Comparison of ENCODE assay signal across 22 cellular contexts in the genomic region with DNA sequence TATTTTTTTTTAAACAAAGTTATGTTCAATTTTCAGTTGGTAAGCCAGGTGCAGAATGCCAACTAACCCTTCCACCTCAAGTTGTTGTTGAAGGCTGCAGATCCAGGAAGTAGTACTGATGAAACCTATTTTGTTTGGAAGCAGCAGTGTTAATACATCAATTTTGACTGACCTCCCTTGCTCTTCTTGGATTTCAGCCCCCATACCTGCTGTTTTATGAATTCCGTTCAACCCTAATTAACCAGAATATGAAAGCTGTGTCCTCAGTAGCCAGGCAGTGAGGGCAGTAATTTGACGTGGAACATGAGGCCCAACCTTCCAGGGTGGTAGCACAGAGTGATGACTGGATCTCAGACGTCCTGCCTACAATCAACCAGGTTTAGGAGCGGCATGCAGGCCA.
DNase-seq lines count a peak whose midpoint lies in the region; FAIRE-seq and TF ChIP-seq lines count a peak whose summit lies in the region.
"Had no signal": no experiment of that assay in that cellular context is flagged by ENCODE, and none has a peak within 500 bp of the region (broad histone marks: within the 10 kb centered on the region; RNA-seq: fewer than 3 reads in every experiment).

No MANE protein-coding gene starts in this region.

- no peak overlapping the region for H3K18ac ChIP-seq in H1 (ENCODE audit: extremely low read depth, low read length)

- no peak overlapping the region for H3K23ac ChIP-seq in H1 (ENCODE audit: insufficient read length)

- no peak overlapping the region for H2AK5ac ChIP-seq in H1 (ENCODE audit: low read depth, low read length)

- FAIRE-seq in H1 (lab: Jason Lieb, UNC): no peak
- FAIRE-seq: GM12891 had no signal

- no peak overlapping the region for H2BK120ac ChIP-seq in H1 (replicated peaks; ENCODE audit: low read depth, low read length)

- no peak overlapping the region for H3K4me3 Mint-ChIP-seq in type B pancreatic cell
- H3K4me3 Mint-ChIP-seq in T-helper 2 cell treated with Interferon-gamma antibody and Interleukin-4, amounts not matched to agents 5 μg/mL and 100 μg/mL, for 36 hours: no peak overlapping the region
- H3K4me3 Mint-ChIP-seq: B cell; CD4-positive, alpha-beta T cell had no signal

- no peak overlapping the region for H2BK15ac ChIP-seq in H1 (ENCODE audit: low read length)

- no peaks in the 10 kb centered on the region for H3K27me3 Mint-ChIP-seq in type B pancreatic cell
- peaks cover 6% of the 10 kb centered on the region for H3K27me3 Mint-ChIP-seq in T-helper 2 cell treated with Interferon-gamma antibody and Interleukin-4, amounts not matched to agents 5 μg/mL and 100 μg/mL, for 36 hours (ENCODE audit: low read depth)
- H3K27me3 Mint-ChIP-seq: B cell; CD4-positive, alpha-beta T cell had no signal

- no peak overlapping the region; the same call in 1 of the 2 replicates for H2BK12ac ChIP-seq in H1 (ENCODE audit: low read depth, low read length)

- no peak overlapping the region for H3K4ac ChIP-seq in H1 (replicated peaks; ENCODE audit: insufficient read length, low read depth, low read length)

- CTCF ChIA-PET in H1 (lab: Charles Lee; ENCODE audit: partially characterized antibody): interaction anchor here (0.6 to 1.0 kb wide), 3 partner anchors 9 to 527 kb away, joined by 3 read pairs; no protein-coding TSS in a partner anchor

- H2AFZ ChIP-seq in H1 (ENCODE audit: low read length): 0 out of 2 replicates have a peak overlapping the region, but pooled peaks have one; percentile 44

- no peaks in the 10 kb centered on the region for H4K20me1 ChIP-seq in H1 (replicated peaks in 1 of 2; ENCODE audit: control insufficient read depth in 1 of 2, insufficient read depth in 2 of 2, low read length in 2 of 2)

- H3K4me3 ChIP-seq in H1 (ENCODE audit: extremely low read depth in 1 of 4, insufficient read depth in 2 of 4, low read depth in 3 of 4, low read length in 4 of 4): no peak overlapping the region
- H3K4me3 ChIP-seq: Peyer's patch, SJSA1 had no signal

- POLR2A ChIA-PET in H1 (lab: Charles Lee; ENCODE audit: partially characterized antibody): interaction anchor here (1.1 kb wide), 1 partner anchor 17 kb away, joined by 3 read pairs; no protein-coding TSS in a partner anchor

- no peak overlapping the region for H3K56ac ChIP-seq in H1 (replicated peaks; ENCODE audit: insufficient read length, low read depth, low read length)

- no peak overlapping the region for H3K4me2 ChIP-seq in H1 (ENCODE audit: insufficient read depth in 1 of 2, low read depth in 2 of 2, low read length in 2 of 2)

- H4K8ac ChIP-seq in H1 (ENCODE audit: extremely low read depth, insufficient read depth, low read length): no peak overlapping the region

- H3K4me1 ChIP-seq in H1 (replicated peaks in 1 of 4; ENCODE audit: control insufficient read depth in 3 of 4, insufficient read depth in 4 of 4, low read length in 3 of 4): no peaks in the 10 kb centered on the region
- H3K4me1 ChIP-seq: Caco-2, Peyer's patch had no signal

- TF ChIP-seq CTCF in H1 (IDR thresholded peaks at IDR 0.05; ENCODE audit: control extremely low read depth in 1 of 3, insufficient read depth in 1 of 3, low read depth in 1 of 3, low read length in 3 of 3) (no peak), type B pancreatic cell (conservative IDR thresholded peaks at IDR 0.05) (no peak)

- H3K9ac ChIP-seq in H1 (replicated peaks in 1 of 4; ENCODE audit: extremely low read depth in 1 of 4, low read depth in 3 of 4, low read length in 3 of 4): no peak overlapping the region

- no peak overlapping the region for H4K5ac ChIP-seq in H1 (ENCODE audit: insufficient read length, low read depth, low read length)

- no peaks in the 10 kb centered on the region for H3K9me3 ChIP-seq in H1 (ENCODE audit: insufficient read depth in 2 of 2, low read depth in 1 of 2, low read length in 1 of 2)
- H3K9me3 ChIP-seq: Caco-2, Peyer's patch, SJSA1 had no signal

- no peak overlapping the region for H3K27ac ChIP-seq in H1 (ENCODE audit: low read depth, low read length)
- H3K27ac ChIP-seq: 22Rv1, Peyer's patch, SJSA1 had no signal

- 89% methylated on average over 4 of the region's 4 CpGs; no CpG with 5 or more reads in 1 of the 2 experiments for WGBS in H1 (ENCODE audit: extremely low coverage in 1 of 2, insufficient coverage in 1 of 2, insufficient read length in 1 of 2, insufficient replicate concordance in 2 of 2, low coverage in 1 of 2, low lambda C conversion rate in 2 of 2, missing lambda C conversion rate in 1 of 2), 2 experiments

- H3K4me1 Mint-ChIP-seq in type B pancreatic cell (ENCODE audit: unreplicated experiment): peaks cover 13% of the 10 kb centered on the region
- no peaks in the 10 kb centered on the region for H3K4me1 Mint-ChIP-seq in T-helper 2 cell treated with Interferon-gamma antibody and Interleukin-4, amounts not matched to agents 5 μg/mL and 100 μg/mL, for 36 hours (ENCODE audit: low read depth)

- TF ChIP-seq EP300 in H1 (IDR thresholded peaks at IDR 0.05; ENCODE audit: borderline replicate concordance in 1 of 2, low read depth in 2 of 2, low read length in 2 of 2): no peak

- H3K14ac ChIP-seq in H1 (ENCODE audit: insufficient read length): no peak overlapping the region

- no peak for TF ChIP-seq RAD21 in H1 (IDR thresholded peaks at IDR 0.05 in 1 of 2, conservative IDR thresholded peaks at IDR 0.05 in 1 of 2; ENCODE audit: low read depth in 2 of 2, low read length in 2 of 2)

- H2BK5ac ChIP-seq in H1 (ENCODE audit: low read depth, low read length): no peak overlapping the region

- no peak for TF ChIP-seq POLR2A in H1 (IDR thresholded peaks at IDR 0.05; ENCODE audit: control extremely low read depth in 1 of 2, low read depth in 2 of 2, low read length in 2 of 2)

- H3K79me1 ChIP-seq in H1 (ENCODE audit: low read depth, low read length): no peaks in the 10 kb centered on the region

- no peaks in the 10 kb centered on the region for H3K36me3 Mint-ChIP-seq in type B pancreatic cell
- H3K36me3 Mint-ChIP-seq in T-helper 2 cell treated with Interferon-gamma antibody and Interleukin-4, amounts not matched to agents 5 μg/mL and 100 μg/mL, for 36 hours (ENCODE audit: low read depth): no peaks in the 10 kb centered on the region

- H3K9me3 Mint-ChIP-seq in type B pancreatic cell: peaks cover 7% of the 10 kb centered on the region
- no peaks in the 10 kb centered on the region for H3K9me3 Mint-ChIP-seq in T-helper 2 cell treated with Interferon-gamma antibody and Interleukin-4, amounts not matched to agents 5 μg/mL and 100 μg/mL, for 36 hours
- H3K9me3 Mint-ChIP-seq: CD4-positive, alpha-beta T cell had no signal

- DNase-seq in DMS79 treated with DMSO at 0.1 percent for 48 hours (lab: John Stamatoyannopoulos, UW) (peak; percentile 64), DMS79 (lab: John Stamatoyannopoulos, UW) (no peak), NCI-H2081 (lab: John Stamatoyannopoulos, UW) (peak; percentile 48 to 69), H1 (ENCODE audit: low read depth in 1 of 2, low spot score in 2 of 2) (no peak), type B pancreatic cell (ENCODE audit: extremely low spot score, unreplicated experiment) (no peak), OCI-M1 (lab: John Stamatoyannopoulos, UW) (no peak)
- DNase-seq in T-helper 2 cell treated with Interferon-gamma antibody and Interleukin-4, amounts not matched to agents 5 μg/mL and 100 μg/mL, for 36 hours (ENCODE audit: low spot score): no peak
- no peak for DNase-seq in stimulated activated CD4-positive, alpha-beta T cell treated with anti-CD3 and anti-CD28 coated beads, Interleukin-2, amount 100 ng/mL, for 48 hours
- DNase-seq: Caco-2; CD4-positive, alpha-beta T cell; EL; MM.1S; NCI-H1092 treated with DMSO at 0.1 percent for 48 hours; NCI-H1694 treated with DMSO at 0.1 percent for 48 hours; NCI-H2227 treated with DMSO at 0.1 percent for 48 hours; NCI-H510A treated with DMSO at 0.1 percent for 48 hours; Peyer's patch; T-helper 2 cell had no signal

- no peaks in the 10 kb centered on the region for H3K27me3 ChIP-seq in H1 (replicated peaks in 1 of 4; ENCODE audit: control insufficient read depth in 3 of 4, extremely low read depth in 1 of 4, insufficient read depth in 3 of 4, low read length in 3 of 4)
- H3K27me3 ChIP-seq: Peyer's patch, SJSA1 had no signal

- no peak overlapping the region for H4K91ac ChIP-seq in H1 (replicated peaks; ENCODE audit: insufficient read length, low read length)

- peak overlapping the region; percentile 18 for H3K27ac Mint-ChIP-seq in type B pancreatic cell
- H3K27ac Mint-ChIP-seq in T-helper 2 cell treated with Interferon-gamma antibody and Interleukin-4, amounts not matched to agents 5 μg/mL and 100 μg/mL, for 36 hours: no peak overlapping the region
- H3K27ac Mint-ChIP-seq: B cell; CD4-positive, alpha-beta T cell had no signal

- no peaks in the 10 kb centered on the region for H3K36me3 ChIP-seq in H1 (ENCODE audit: control insufficient read depth in 2 of 4, insufficient read depth in 4 of 4, low read length in 3 of 4)
- H3K36me3 ChIP-seq: Peyer's patch, SJSA1 had no signal

- H3K79me2 ChIP-seq in H1 (ENCODE audit: control insufficient read depth in 1 of 2, insufficient read depth in 2 of 2, low read length in 2 of 2): no peaks in the 10 kb centered on the region

- no peak overlapping the region; the same call in 1 of the 2 replicates for H2BK20ac ChIP-seq in H1 (ENCODE audit: low read length)

- no peaks in the 10 kb centered on the region for H3K23me2 ChIP-seq in H1 (ENCODE audit: low read depth, low read length)

TF ChIP-seq in H1, 55 proteins besides CTCF, POLR2A, EP300 and RAD21:
- TF ChIP-seq HDAC2 (IDR thresholded peaks at IDR 0.05; ENCODE audit: borderline replicate concordance in 1 of 2, low read depth in 2 of 2, low read length in 2 of 2): no peak
- TF ChIP-seq GTF2F1 (IDR thresholded peaks at IDR 0.05; ENCODE audit: borderline replicate concordance, low read depth, low read length): no peak
- no peak for TF ChIP-seq TAF1 (IDR thresholded peaks at IDR 0.05; ENCODE audit: low read depth, low read length)
- no peak for TF ChIP-seq SIRT6 (IDR thresholded peaks at IDR 0.05; ENCODE audit: low read length)

Comparison
In these comparisons a context has a peak if more than half of its experiments do, and no peak if none do; other contexts are left out.
1. DNase-seq: peak in DMS79 treated with DMSO at 0.1 percent for 48 hours (single experiment) and NCI-H2081 (2 of 2); none in DMS79 (single experiment), H1 (0 of 2), type B pancreatic cell (single experiment), OCI-M1 (single experiment), T-helper 2 cell treated with Interferon-gamma antibody and Interleukin-4, amounts not matched to agents 5 μg/mL and 100 μg/mL, for 36 hours (single experiment) and stimulated activated CD4-positive, alpha-beta T cell treated with anti-CD3 and anti-CD28 coated beads, Interleukin-2, amount 100 ng/mL, for 48 hours (0 of 2).